In genomic region chr12:124433906-124434305, GRCh38 we compare ENCODE assay signal across 23 cellular contexts.
DNase-seq lines count a peak whose midpoint lies in the region; ATAC-seq and TF ChIP-seq lines count a peak whose summit lies in the region.
"Had no signal": no experiment of that assay in that cellular context is flagged by ENCODE, and none has a peak within 500 bp of the region (broad histone marks: within the 10 kb centered on the region; RNA-seq: fewer than 3 reads in every experiment).

No MANE protein-coding gene starts in this region.

- H3K9ac ChIP-seq in NT2/D1 (ENCODE audit: insufficient read length, low read depth) (peak overlapping the region; percentile 76), iPS-15b (ENCODE audit: low read depth, low read length) (peak overlapping the region; percentile 37), rectal smooth muscle tissue (ENCODE audit: low read length) (no peak overlapping the region)
- H3K9ac ChIP-seq: SK-N-SH had no signal

- no peaks in the 10 kb centered on the region for H3K9me2 ChIP-seq in GM23338 (ENCODE audit: insufficient read depth)
- H3K9me2 ChIP-seq: SK-N-SH had no signal

- peaks cover 26% of the 10 kb centered on the region for H3K4me1 Mint-ChIP-seq in GM23338
- H3K4me1 Mint-ChIP-seq: activated naive CD8-positive, alpha-beta T cell treated with anti-CD3 and anti-CD28 coated beads for 36 hours had no signal

- H3K9me3 Mint-ChIP-seq in GM23338: 0 out of 3 replicates have a peak, but pooled peaks cover 4% of the 10 kb centered on the region
- H3K9me3 Mint-ChIP-seq: activated naive CD8-positive, alpha-beta T cell treated with anti-CD3 and anti-CD28 coated beads for 36 hours; CD4-positive, alpha-beta T cell; naive B cell; type B pancreatic cell had no signal

- peaks cover 6% of the 10 kb centered on the region for H3K79me2 ChIP-seq in GM23338 (replicated peaks; ENCODE audit: insufficient read depth)

- H3K4me3 ChIP-seq in GM23338: peak overlapping the region; percentile 34; the same call in 1 of the 2 replicates
- no peak overlapping the region for H3K4me3 ChIP-seq in NT2/D1 (ENCODE audit: insufficient read length, low read depth)
- H3K4me3 ChIP-seq in iPS-15b (ENCODE audit: low read depth, low read length): no peak overlapping the region
- no peak overlapping the region for H3K4me3 ChIP-seq in rectal smooth muscle tissue (ENCODE audit: low read length)

- H3K27me3 ChIP-seq in GM23338 (ENCODE audit: insufficient read depth) (no peaks in the 10 kb centered on the region), NT2/D1 (ENCODE audit: insufficient read depth, insufficient read length) (no peaks in the 10 kb centered on the region), iPS-15b (ENCODE audit: control insufficient read depth, insufficient read depth, low read length) (peaks cover 3% of the 10 kb centered on the region), rectal smooth muscle tissue (ENCODE audit: control insufficient read depth, insufficient read depth, low read length) (no peaks in the 10 kb centered on the region)

- ATAC-seq in GM23338 (peak; percentile 12), HG02981 (IDR thresholded peaks at IDR 0.05; ENCODE audit: unreplicated experiment) (no peak), GM19395 (IDR thresholded peaks at IDR 0.05; ENCODE audit: unreplicated experiment) (no peak)
- ATAC-seq: activated CD8-positive, alpha-beta T cell treated with anti-CD3 and anti-CD28 coated beads, Interleukin-2, amount 10 ng/mL, durations not matched to agents 7 days and 5 days; T-helper 17 cell had no signal

- peak overlapping the region; percentile 78 for H3K4me2 ChIP-seq in GM23338
- H3K4me2 ChIP-seq: SK-N-SH had no signal

- no peak for TF ChIP-seq CTCF in GM23338 (conservative IDR thresholded peaks at IDR 0.05; ENCODE audit: low read depth in 2 of 2)

- H3K27me3 Mint-ChIP-seq in GM23338 (ENCODE audit: insufficient read depth, low read depth, poor library complexity): peaks cover 15% of the 10 kb centered on the region
- H3K27me3 Mint-ChIP-seq: activated naive CD8-positive, alpha-beta T cell treated with anti-CD3 and anti-CD28 coated beads for 36 hours; CD4-positive, alpha-beta T cell; naive B cell; T-helper 17 cell; type B pancreatic cell had no signal

- H4K20me1 ChIP-seq in GM23338 (replicated peaks; ENCODE audit: insufficient read depth): peaks cover 6% of the 10 kb centered on the region

- H3K4me1 ChIP-seq in GM23338 (ENCODE audit: insufficient read depth): peaks cover 13% of the 10 kb centered on the region
- H3K4me1 ChIP-seq in NT2/D1 (ENCODE audit: insufficient read depth, insufficient read length): peaks cover 40% of the 10 kb centered on the region
- H3K4me1 ChIP-seq in iPS-15b (ENCODE audit: control insufficient read depth, insufficient read depth, low read length): peaks cover 12% of the 10 kb centered on the region
- H3K4me1 ChIP-seq in rectal smooth muscle tissue (ENCODE audit: control insufficient read depth, insufficient read depth, low read length): peaks cover 10% of the 10 kb centered on the region

- peaks cover 29% of the 10 kb centered on the region for H3K36me3 Mint-ChIP-seq in GM23338 (ENCODE audit: low read depth)
- H3K36me3 Mint-ChIP-seq: naive B cell had no signal

- peak overlapping the region; percentile 87; the same call in 1 of the 2 replicates for H3K27ac ChIP-seq in GM23338 (ENCODE audit: low read depth)
- H3K27ac ChIP-seq in rectal smooth muscle tissue (ENCODE audit: low read depth, low read length): peak overlapping the region; percentile 54
- H3K27ac ChIP-seq: epithelial cell of prostate had no signal

- H3K4me3 Mint-ChIP-seq in GM23338: no peak overlapping the region
- H3K4me3 Mint-ChIP-seq: activated CD8-positive, alpha-beta T cell treated with anti-CD3 and anti-CD28 coated beads, Interleukin-2, amount 10 ng/mL, durations not matched to agents 7 days and 5 days; activated naive CD8-positive, alpha-beta T cell treated with anti-CD3 and anti-CD28 coated beads for 36 hours; CD4-positive, alpha-beta T cell; naive B cell; T-helper 17 cell had no signal

- no peaks in the 10 kb centered on the region for H3K9me3 ChIP-seq in NT2/D1 (ENCODE audit: insufficient read depth, low read length)
- no peaks in the 10 kb centered on the region for H3K9me3 ChIP-seq in iPS-15b (ENCODE audit: control insufficient read depth, insufficient read depth, low read length)
- H3K9me3 ChIP-seq: SK-N-SH had no signal

- H3K27ac Mint-ChIP-seq in GM23338: peak overlapping the region; percentile 89; the same call in 1 of the 2 replicates
- H3K27ac Mint-ChIP-seq: activated CD8-positive, alpha-beta T cell treated with anti-CD3 and anti-CD28 coated beads, Interleukin-2, amount 10 ng/mL, durations not matched to agents 7 days and 5 days; activated naive CD8-positive, alpha-beta T cell treated with anti-CD3 and anti-CD28 coated beads for 36 hours; CD4-positive, alpha-beta T cell; T-helper 17 cell; type B pancreatic cell had no signal

- H2AFZ ChIP-seq in GM23338: no peak overlapping the region

- peaks cover 25% of the 10 kb centered on the region for H3F3A ChIP-seq in GM23338 (replicated peaks; ENCODE audit: low read depth)

- no peaks in the 10 kb centered on the region for H3K36me3 ChIP-seq in GM23338 (ENCODE audit: insufficient read depth)
- peaks cover 63% of the 10 kb centered on the region for H3K36me3 ChIP-seq in NT2/D1 (ENCODE audit: insufficient read depth, insufficient read length, low read length)
- H3K36me3 ChIP-seq in iPS-15b (ENCODE audit: control insufficient read depth, insufficient read depth, low read length): peaks cover 45% of the 10 kb centered on the region
- peaks cover 20% of the 10 kb centered on the region for H3K36me3 ChIP-seq in rectal smooth muscle tissue (ENCODE audit: control insufficient read depth, insufficient read depth, low read length)

- DNase-seq in GM23338 (ENCODE audit: low spot score) (no peak), NT2/D1 (ENCODE audit: low read depth, low spot score) (no peak), globus pallidus (ENCODE audit: low spot score) (no peak), SW 1271 (lab: John Stamatoyannopoulos, UW) (no peak)
- DNase-seq: activated CD4-positive, alpha-beta T cell treated with anti-CD3 and anti-CD28 coated beads for 1 hour; activated CD8-positive, alpha-beta T cell treated with anti-CD3 and anti-CD28 coated beads, Interleukin-2, amount 10 ng/mL, durations not matched to agents 7 days and 5 days; activated naive CD8-positive, alpha-beta T cell treated with anti-CD3 and anti-CD28 coated beads for 36 hours; CD4-positive, alpha-beta T cell; cerebellar nuclear complex; Kasumi-1; naive B cell; NCI-H146; NCI-H2107; NCI-H82; SK-N-SH; stimulated activated CD4-positive, alpha-beta T cell treated with anti-CD3 and anti-CD28 coated beads, Interleukin-4, amount 100 ng/mL, for 1 hour; T-helper 17 cell had no signal

TF ChIP-seq in GM23338, 12 proteins besides CTCF, POLR2A, EP300 and RAD21:
- TF ChIP-seq POLR2AphosphoS5 (IDR thresholded peaks at IDR 0.05; ENCODE audit: low read depth) (no peak), STAT1 (IDR thresholded peaks at IDR 0.05; ENCODE audit: unreplicated experiment) (no peak)
